8 cellular contexts compared by ENCODE assay signal in the genomic region with DNA sequence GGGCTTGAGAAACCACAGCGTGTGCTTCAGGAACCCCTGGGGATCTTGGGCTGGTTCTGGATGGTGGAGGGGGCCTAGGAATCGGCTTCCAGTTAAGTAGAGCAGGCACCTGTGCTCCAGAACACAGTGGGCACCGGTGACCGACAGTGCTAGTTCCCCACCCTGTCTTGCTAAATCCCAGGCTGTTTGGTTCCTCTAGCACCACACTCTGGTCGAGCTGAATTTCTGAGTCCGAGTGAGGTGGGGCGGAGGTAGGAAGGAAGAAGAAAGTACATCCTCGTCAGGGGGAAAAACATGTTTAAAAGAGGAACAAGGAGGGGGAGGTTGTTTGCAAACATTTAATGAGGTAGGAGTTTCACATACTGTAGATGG. TPM values are rescaled to one million over a fixed set of nuclear protein-coding genes. Genes with fewer than 3 reads are reported as not detected.
DNase-seq lines count a peak whose midpoint lies in the region; ATAC-seq and TF ChIP-seq lines count a peak whose summit lies in the region.

No MANE protein-coding gene starts in this region.

- H3K36me3 ChIP-seq in SJSA1: peaks cover 40% of the 10 kb centered on the region
- no peaks in the 10 kb centered on the region for H3K36me3 ChIP-seq in esophagus squamous epithelium

- peak overlapping the region; percentile 93 for H3K27ac Mint-ChIP-seq in stimulated activated naive CD8-positive, alpha-beta T cell treated with anti-CD3 and anti-CD28 coated beads, Interleukin-15, Interleukin-2, amounts not matched to agents 100 ng/mL and 50 ng/mL, for 24 hours

- peaks cover 92% of the 10 kb centered on the region for H3K4me1 Mint-ChIP-seq in stimulated activated naive CD8-positive, alpha-beta T cell treated with anti-CD3 and anti-CD28 coated beads, Interleukin-15, Interleukin-2, amounts not matched to agents 100 ng/mL and 50 ng/mL, for 24 hours (ENCODE audit: low read depth)

- H3K9me3 ChIP-seq in SJSA1 (replicated peaks): no peaks in the 10 kb centered on the region
- H3K9me3 ChIP-seq in esophagus squamous epithelium: no peaks in the 10 kb centered on the region

- ATAC-seq in HG02885 (IDR thresholded peaks at IDR 0.05; ENCODE audit: poor library complexity, unreplicated experiment): peak; percentile 38

- intact Hi-C loops in esophagus squamous epithelium (cut with DNase I): no loop called here

- no peak for TF ChIP-seq CTCF in esophagus squamous epithelium (IDR thresholded peaks at IDR 0.05)

- no peaks in the 10 kb centered on the region for H3K27me3 Mint-ChIP-seq in stimulated activated naive CD8-positive, alpha-beta T cell treated with anti-CD3 and anti-CD28 coated beads, Interleukin-15, Interleukin-2, amounts not matched to agents 100 ng/mL and 50 ng/mL, for 24 hours

- H3K27me3 ChIP-seq in SJSA1 (replicated peaks) (no peaks in the 10 kb centered on the region), esophagus squamous epithelium (no peaks in the 10 kb centered on the region)

- 30 to 59% methylated on average over 6 to 7 of the region's 8 CpGs for WGBS in esophagus squamous epithelium, 2 donors

- H3K4me1 ChIP-seq in SJSA1 (replicated peaks): peaks cover 55% of the 10 kb centered on the region
- H3K4me1 ChIP-seq in esophagus squamous epithelium: peaks cover 45 to 99% (median 77%) of the 10 kb centered on the region in 3 donors

- TF ChIP-seq POLR2A in esophagus squamous epithelium (IDR thresholded peaks at IDR 0.05): no peak

- H3K4me3 Mint-ChIP-seq in stimulated activated naive CD8-positive, alpha-beta T cell treated with anti-CD3 and anti-CD28 coated beads, Interleukin-15, Interleukin-2, amounts not matched to agents 100 ng/mL and 50 ng/mL, for 24 hours: peak overlapping the region; percentile 69

- H3K4me3 ChIP-seq in SJSA1 (no peak overlapping the region), esophagus squamous epithelium (peak overlapping the region in 1 of 4 donors; percentile 23)

- H3K27ac ChIP-seq in SJSA1 (peak overlapping the region; percentile 40), esophagus squamous epithelium (peak overlapping the region; percentile 72 to 90 (median 76))

- no peaks in the 10 kb centered on the region for H3K9me3 Mint-ChIP-seq in stimulated activated naive CD8-positive, alpha-beta T cell treated with anti-CD3 and anti-CD28 coated beads, Interleukin-15, Interleukin-2, amounts not matched to agents 100 ng/mL and 50 ng/mL, for 24 hours

- peak; percentile 38 for DNase-seq in activated T-cell treated with anti-CD3 and anti-CD28 coated beads, Interleukin-2, amount 50 U/mL, for 1 hour
- no peak for DNase-seq in activated T-cell treated with anti-CD3 and anti-CD28 coated beads for 4 hours
- DNase-seq in SJSA1 (ENCODE audit: low read depth in 1 of 2, low spot score in 2 of 2): no peak
- no peak for DNase-seq in esophagus squamous epithelium (lab: John Stamatoyannopoulos, UW)
- no peak for DNase-seq in NCI-H2107 treated with DMSO at 0.1 percent for 48 hours (lab: John Stamatoyannopoulos, UW; ENCODE audit: unreplicated experiment)
- no peak for DNase-seq in glomerular visceral epithelial cell (ENCODE audit: extremely low spot score)

- peaks cover 19% of the 10 kb centered on the region for H3K36me3 Mint-ChIP-seq in stimulated activated naive CD8-positive, alpha-beta T cell treated with anti-CD3 and anti-CD28 coated beads, Interleukin-15, Interleukin-2, amounts not matched to agents 100 ng/mL and 50 ng/mL, for 24 hours (ENCODE audit: low read depth)

RNA-seq across cellular contexts. Expression of a gene that starts 29.1 kb away (rescaled TPM):
- total RNA-seq in SJSA1 (2014; rRNA removed; shearing (Covaris generic)): 36.0 and 49.4 TPM in 2 replicates
- 10 to 100 TPM; 14.4 to 35.7 (median 17.0) TPM for total RNA-seq in esophagus squamous epithelium
